ENCODE assay signal across 8 cellular contexts in the genomic region with DNA sequence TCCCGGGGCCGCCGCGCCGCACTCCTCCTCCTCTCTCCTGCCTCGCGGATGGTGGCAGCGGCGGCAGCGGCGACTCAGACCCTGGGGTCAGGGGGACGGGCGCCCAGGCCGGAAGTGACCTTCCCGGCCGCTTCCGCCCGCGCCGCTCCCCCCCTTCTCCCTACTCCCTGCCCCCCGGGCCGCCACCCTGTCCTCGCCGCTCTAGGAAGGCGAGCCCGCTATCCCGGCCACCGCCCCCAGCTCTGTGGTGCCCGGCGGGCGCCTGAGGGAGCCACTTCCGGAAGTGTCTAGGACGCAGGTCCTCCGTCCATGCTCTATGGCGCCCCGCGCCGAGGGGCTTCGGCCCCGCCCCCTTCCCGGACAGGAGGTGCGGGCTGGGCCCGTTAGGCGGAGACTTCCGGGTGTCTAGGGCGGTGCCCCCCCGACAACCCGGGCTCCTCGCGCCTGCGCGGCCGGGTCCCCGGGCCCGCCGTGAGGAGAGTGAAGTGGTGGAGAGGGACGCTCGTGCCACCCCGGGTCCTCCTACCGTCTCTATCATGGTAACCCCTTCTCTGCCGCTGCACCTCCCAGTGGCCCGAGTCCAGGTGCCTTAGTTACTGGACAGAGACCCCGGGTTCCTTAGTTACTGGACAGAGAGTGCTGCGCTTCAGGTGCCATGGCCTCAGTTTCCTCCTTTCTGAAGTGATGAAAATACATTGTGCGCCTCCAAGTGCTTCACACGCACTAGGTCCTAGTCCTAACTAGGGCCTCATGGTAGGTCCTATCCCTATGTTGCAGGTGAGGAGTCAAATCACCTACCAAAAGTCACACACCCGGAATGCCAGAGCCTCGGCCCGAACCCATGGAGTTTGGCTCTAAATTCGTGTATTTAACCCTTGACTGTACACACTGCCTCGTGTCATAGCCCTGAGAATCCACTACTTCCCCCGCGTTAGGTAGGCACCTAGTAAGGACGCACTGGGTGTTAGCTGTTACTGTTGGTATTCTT. TPM values are rescaled to one million over a fixed set of nuclear protein-coding genes. Genes with fewer than 3 reads are reported as not detected.
DNase-seq lines count a peak whose midpoint lies in the region; ATAC-seq and TF ChIP-seq lines count a peak whose summit lies in the region.

TSS of gene ZNF787 (minus strand) at position 116 of the 988 bp plus-strand sequence. CDS start 18,078 bp downstream, outside the sequence.

- peak within 1 kb of the TSS; percentile 81 for H3K27ac ChIP-seq in PC-9

- POLR2A ChIA-PET in PC-9 (lab: Charles Lee; ENCODE audit: unreplicated experiment) = interaction anchor here (0.5 to 0.9 kb wide), 2 partner anchors 13 to 749 kb away, joined by 5 to 7 read pairs; no protein-coding TSS in a partner anchor

- TF ChIP-seq CTCF in PC-9 (conservative IDR thresholded peaks at IDR 0.05) (no peak), epithelial cell of proximal tubule (conservative IDR thresholded peaks at IDR 0.05; ENCODE audit: low read depth, low read length) (no peak)

- H3K4me2 ChIP-seq in PC-9 = peak within 1 kb of the TSS; percentile 96

- CTCF ChIA-PET in PC-9 (lab: Charles Lee) = interaction anchor here (0.6 kb wide), 1 partner anchor 95 kb away, joined by 4 read pairs; no protein-coding TSS in a partner anchor

- peak; percentile 97 for DNase-seq in DMS153 (lab: John Stamatoyannopoulos, UW)
- DNase-seq in Jurkat, Clone E6-1 (ENCODE audit: low read depth, low spot score) = peak; percentile 95
- peak; percentile 93 to 100 for DNase-seq in PC-9
- DNase-seq in activated T-cell treated with anti-CD3 and anti-CD28 coated beads, Interleukin-2, amount 50 U/mL, for 1 hour = peak; percentile 99
- DNase-seq in epithelial cell of proximal tubule (ENCODE audit: low read depth) = no peak
- DNase-seq in stimulated activated CD8-positive, alpha-beta memory T cell treated with anti-CD3 and anti-CD28 coated beads, Interleukin-7, amount 100 ng/mL, for 1 hour (ENCODE audit: low read depth in 2 of 2) = peak; percentile 94 to 95

- H3F3A ChIP-seq in PC-9 (ENCODE audit: insufficient read depth, low read depth) = peaks cover 22% of the 10 kb centered on the region; the same call in 1 of the 2 replicates

- no peaks in the 10 kb centered on the region for H3K9me3 ChIP-seq in PC-9 (ENCODE audit: insufficient read depth, low read depth)
- H3K9me3 ChIP-seq in mucosa of stomach (ENCODE audit: control insufficient read depth, low read length) = no peaks in the 10 kb centered on the region

- H3K9ac ChIP-seq in mucosa of stomach (ENCODE audit: low read length) = peak within 1 kb of the TSS; percentile 80

- H3K36me3 ChIP-seq in PC-9 (ENCODE audit: low read depth) = 0 out of 2 replicates have a peak, but pooled peaks cover 10% of the 10 kb centered on the region
- H3K36me3 ChIP-seq in mucosa of stomach (ENCODE audit: control insufficient read depth, insufficient read depth, low read length) = no peaks in the 10 kb centered on the region

- intact Hi-C loops in PC-9 (cut with micrococcal nuclease; ENCODE audit: unreplicated experiment) = loop anchor here (1.0 kb wide), 3 partner anchors 20 to 193 kb away; partner anchors contain the start of genes ZNF444 and ZSCAN5A

- no peaks in the 10 kb centered on the region for H3K27me3 ChIP-seq in PC-9 (ENCODE audit: insufficient read depth, low read depth)
- H3K27me3 ChIP-seq in mucosa of stomach (ENCODE audit: control insufficient read depth, insufficient read depth, low read length) = no peaks in the 10 kb centered on the region

- peaks cover 10% of the 10 kb centered on the region for H3K4me1 ChIP-seq in PC-9 (replicated peaks; ENCODE audit: insufficient read depth)
- peaks cover 36% of the 10 kb centered on the region for H3K4me1 ChIP-seq in mucosa of stomach (ENCODE audit: control insufficient read depth, insufficient read depth, low read length)

- H4K20me1 ChIP-seq in PC-9 (ENCODE audit: insufficient read depth) = peaks cover 34% of the 10 kb centered on the region

- peaks cover 41% of the 10 kb centered on the region for H3K79me2 ChIP-seq in PC-9 (ENCODE audit: low read depth)

- H2AFZ ChIP-seq in PC-9 = peak within 1 kb of the TSS; percentile 84

- BruUV-seq in PC-9 (replicated peaks; lab: Mats Ljungman, UMichigan) = TSS peak; percentile 58

- peak; percentile 73 for ATAC-seq in GM21619 (IDR thresholded peaks at IDR 0.05; ENCODE audit: unreplicated experiment)

- peak within 1 kb of the TSS; percentile 78 for H3K4me3 ChIP-seq in Jurkat, Clone E6-1 (ENCODE audit: low read length)
- H3K4me3 ChIP-seq in PC-9 = peak within 1 kb of the TSS; percentile 94
- peak within 1 kb of the TSS; percentile 75 for H3K4me3 ChIP-seq in epithelial cell of proximal tubule (ENCODE audit: low read depth, low read length)
- H3K4me3 ChIP-seq in mucosa of stomach (ENCODE audit: low read length) = peak within 1 kb of the TSS; percentile 33

- no peaks in the 10 kb centered on the region for H3K9me2 ChIP-seq in PC-9 (ENCODE audit: insufficient read depth)

RNA-seq across cellular contexts. Expression of gene ZNF787, which starts in this region (rescaled TPM):
- polyA plus RNA-seq in Jurkat, Clone E6-1 (2012; ENCODE audit: insufficient read depth, insufficient read length) = 17.8 TPM
- total RNA-seq in PC-9 (2021) = 51.4 and 51.5 TPM in 2 replicates
- total RNA-seq in epithelial cell of proximal tubule = 19.6 and 23.4 TPM in 2 replicates

Comparison
In these comparisons a context has a peak if more than half of its experiments do, and no peak if none do; other contexts are left out.
1. H3K4me3 ChIP-seq: peak in every context shown above with its lines; median percentile 94 in PC-9; 78 in Jurkat, Clone E6-1; 75 in epithelial cell of proximal tubule; 33 in mucosa of stomach.